Comparison of ENCODE assay signal across 24 cellular contexts in the genomic region with DNA sequence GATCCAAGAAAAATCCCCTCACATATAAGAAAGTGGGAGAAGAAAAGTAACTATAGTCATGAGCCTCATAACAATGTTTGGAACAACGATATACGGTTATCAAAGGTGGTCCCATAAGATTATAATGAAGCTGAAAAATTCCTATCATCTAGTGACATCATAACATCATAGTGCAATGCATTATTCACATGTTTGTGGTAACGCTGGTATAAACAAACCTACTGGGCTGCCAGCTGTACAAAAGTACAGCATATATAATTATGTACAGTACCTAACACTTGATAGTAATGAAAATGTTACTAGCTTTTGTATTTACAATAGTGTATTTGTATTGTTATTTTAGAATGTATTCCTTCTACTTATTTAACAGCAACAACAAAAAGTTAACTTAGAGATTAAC.
DNase-seq lines count a peak whose midpoint lies in the region; ATAC-seq and TF ChIP-seq lines count a peak whose summit lies in the region.
"Had no signal": no experiment of that assay in that cellular context is flagged by ENCODE, and none has a peak within 500 bp of the region (broad histone marks: within the 10 kb centered on the region; RNA-seq: fewer than 3 reads in every experiment).

No MANE protein-coding gene starts in this region.

- peaks cover 2% of the 10 kb centered on the region for H3K27me3 Mint-ChIP-seq in neural progenitor cell (ENCODE audit: insufficient read depth, low read depth)
- H3K27me3 Mint-ChIP-seq: CD4-positive, alpha-beta memory T cell had no signal

- H3K27ac Mint-ChIP-seq in neural progenitor cell: no peak overlapping the region
- H3K27ac Mint-ChIP-seq: CD4-positive, alpha-beta memory T cell had no signal

- DNase-seq in ELR (ENCODE audit: low read depth): peak; percentile 15
- DNase-seq in amniotic epithelial cell (ENCODE audit: low read depth): peak; percentile 74
- peak; percentile 74 for DNase-seq in choroid plexus epithelial cell (ENCODE audit: low read depth)
- DNase-seq in mesenchymal stem cell: peak; percentile 53
- no peak for DNase-seq in neural progenitor cell (ENCODE audit: low spot score)
- DNase-seq in NCI-H1417 treated with DMSO at 0.1 percent for 48 hours (lab: John Stamatoyannopoulos, UW): no peak
- DNase-seq: C1 segment of cervical spinal cord; CD4-positive, alpha-beta memory T cell; COR-L47; DMS53; GF-D8; MM.1S; NCI-H1694; NCI-H2029 treated with DMSO at 0.1 percent for 48 hours; NCI-H2227 treated with DMSO at 0.1 percent for 48 hours; NCI-H510A; NCI-H69; SHP77 had no signal

- H3K18ac ChIP-seq in mesenchymal stem cell (ENCODE audit: low read depth in 1 of 2, low read length in 2 of 2): no peak overlapping the region

- H3K79me2 ChIP-seq in neural progenitor cell (ENCODE audit: low read depth): peaks cover 3% of the 10 kb centered on the region

- H3K27me3 ChIP-seq in mesenchymal stem cell (ENCODE audit: control insufficient read depth in 1 of 2, insufficient read depth in 1 of 2, low read length in 2 of 2): no peaks in the 10 kb centered on the region
- no peaks in the 10 kb centered on the region for H3K27me3 ChIP-seq in neural progenitor cell

- no peak overlapping the region for H2AFZ ChIP-seq in mesenchymal stem cell (ENCODE audit: low read depth, low read length)
- no peak overlapping the region for H2AFZ ChIP-seq in neural progenitor cell (replicated peaks)

- H3K36me3 Mint-ChIP-seq in neural progenitor cell: peaks cover 7% of the 10 kb centered on the region

- H3K4ac ChIP-seq in mesenchymal stem cell (ENCODE audit: low read depth in 1 of 2, low read length in 2 of 2): no peak overlapping the region

- H4K8ac ChIP-seq in mesenchymal stem cell (ENCODE audit: low read length): no peak overlapping the region

- no peak overlapping the region for H2BK5ac ChIP-seq in mesenchymal stem cell (ENCODE audit: low read depth, low read length, poor library complexity, severe bottlenecking)

- H3K79me1 ChIP-seq in mesenchymal stem cell (replicated peaks; ENCODE audit: low read length, poor library complexity, severe bottlenecking): peaks cover 3% of the 10 kb centered on the region

- no peak overlapping the region for H3K4me3 ChIP-seq in choroid plexus epithelial cell (ENCODE audit: low read depth, low read length)
- H3K4me3 ChIP-seq in mesenchymal stem cell (ENCODE audit: insufficient read depth in 1 of 2, low read depth in 1 of 2, low read length in 2 of 2): no peak overlapping the region
- H3K4me3 ChIP-seq in neural progenitor cell: no peak overlapping the region

- H3K4me2 ChIP-seq in mesenchymal stem cell (ENCODE audit: low read length, poor library complexity, severe bottlenecking): no peak overlapping the region
- no peak overlapping the region for H3K4me2 ChIP-seq in neural progenitor cell
- H3K4me2 ChIP-seq: KMS-11 had no signal

- H3K4me1 ChIP-seq in mesenchymal stem cell (ENCODE audit: control insufficient read depth, insufficient read depth, low read depth, low read length) (peaks cover 3% of the 10 kb centered on the region), neural progenitor cell (peaks cover 20% of the 10 kb centered on the region)

- H4K20me1 ChIP-seq in neural progenitor cell (ENCODE audit: low read depth): no peaks in the 10 kb centered on the region

- no peak overlapping the region for H2AK5ac ChIP-seq in mesenchymal stem cell (ENCODE audit: low read length, severe bottlenecking)

- peaks cover 4% of the 10 kb centered on the region for H3K4me1 Mint-ChIP-seq in neural progenitor cell

- peaks cover 18% of the 10 kb centered on the region for H3F3A ChIP-seq in neural progenitor cell (ENCODE audit: low read depth)

- no peak overlapping the region for H3K4me3 Mint-ChIP-seq in neural progenitor cell
- H3K4me3 Mint-ChIP-seq: CD4-positive, alpha-beta memory T cell had no signal

- H3K36me3 ChIP-seq in mesenchymal stem cell (ENCODE audit: control insufficient read depth in 1 of 2, insufficient read depth in 2 of 2, low read depth in 1 of 2, low read length in 2 of 2) (no peaks in the 10 kb centered on the region), neural progenitor cell (no peaks in the 10 kb centered on the region)

- H3K9me3 ChIP-seq in mesenchymal stem cell (ENCODE audit: control insufficient read depth, low read length) (no peaks in the 10 kb centered on the region), neural progenitor cell (ENCODE audit: low read depth) (no peaks in the 10 kb centered on the region)

- ATAC-seq in GM18502 (IDR thresholded peaks at IDR 0.05; ENCODE audit: poor library complexity, unreplicated experiment) (no peak), GM21737 (IDR thresholded peaks at IDR 0.05; ENCODE audit: unreplicated experiment) (no peak)
- ATAC-seq: HCT116, Panc1 had no signal

- H2BK120ac ChIP-seq in mesenchymal stem cell (ENCODE audit: low read depth, low read length): no peak overlapping the region

- H4K91ac ChIP-seq in mesenchymal stem cell (ENCODE audit: low read length): no peak overlapping the region

- TF ChIP-seq CTCF in choroid plexus epithelial cell (conservative IDR thresholded peaks at IDR 0.05; ENCODE audit: low read depth, low read length): no peak
- no peak for TF ChIP-seq CTCF in neural progenitor cell (IDR thresholded peaks at IDR 0.05)

- H3K14ac ChIP-seq in mesenchymal stem cell (ENCODE audit: low read length in 2 of 2): no peak overlapping the region

- H2BK15ac ChIP-seq in mesenchymal stem cell (ENCODE audit: low read depth, poor library complexity, severe bottlenecking): no peak overlapping the region

- no peak overlapping the region for H3K23ac ChIP-seq in mesenchymal stem cell (ENCODE audit: low read length in 2 of 2)

- WGBS in mesenchymal stem cell: no CpG with 5 or more reads among the region's 3 CpGs

- no peak overlapping the region for H3K27ac ChIP-seq in mesenchymal stem cell (ENCODE audit: low read length, poor library complexity, severe bottlenecking)
- H3K27ac ChIP-seq in neural progenitor cell: no peak overlapping the region
- H3K27ac ChIP-seq: KMS-11, RWPE1 had no signal

- no peak overlapping the region for H2BK12ac ChIP-seq in mesenchymal stem cell (ENCODE audit: low read length in 2 of 2)

- H3K9me3 Mint-ChIP-seq in neural progenitor cell: no peaks in the 10 kb centered on the region
- H3K9me3 Mint-ChIP-seq: CD4-positive, alpha-beta memory T cell had no signal

- no peak overlapping the region for H3K9ac ChIP-seq in mesenchymal stem cell (ENCODE audit: low read length)
- H3K9ac ChIP-seq in neural progenitor cell: no peak overlapping the region
- H3K9ac ChIP-seq: KMS-11 had no signal

Comparison
In these comparisons a context has a peak if more than half of its experiments do, and no peak if none do; other contexts are left out.
1. DNase-seq: peak in ELR (single experiment), amniotic epithelial cell (single experiment), choroid plexus epithelial cell (single experiment) and mesenchymal stem cell (single experiment); none in neural progenitor cell (single experiment) and NCI-H1417 treated with DMSO at 0.1 percent for 48 hours (single experiment).